Comparison of ENCODE assay signal across 21 cellular contexts in the genomic region with DNA sequence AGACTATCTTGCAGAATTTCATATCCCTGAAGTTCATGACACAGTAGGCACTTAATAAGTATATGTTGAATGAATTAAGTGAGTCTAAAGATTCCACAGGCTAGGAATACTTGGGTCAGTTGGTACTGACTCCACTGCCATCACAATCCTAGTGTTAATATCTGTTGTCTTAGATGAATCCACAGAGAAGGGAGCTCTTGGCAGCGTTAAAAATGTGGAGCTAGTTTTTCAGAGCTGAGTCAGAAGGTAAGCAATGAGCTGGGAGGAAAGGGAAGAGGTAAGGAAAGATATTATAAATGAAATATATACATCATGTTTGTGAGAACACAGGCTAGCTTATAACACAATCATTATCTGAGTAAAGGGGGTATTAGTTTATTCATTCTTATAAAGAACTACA. TPM values are rescaled to one million over a fixed set of nuclear protein-coding genes. Genes with fewer than 3 reads are reported as not detected.
A peak's percentile ranks its signal among the peaks of the same experiment; 100 is the strongest.
DNase-seq lines count a peak whose midpoint lies in the region; ATAC-seq and TF ChIP-seq lines count a peak whose summit lies in the region.
"Had no signal": no experiment of that assay in that cellular context is flagged by ENCODE, and none has a peak within 500 bp of the region (broad histone marks: within the 10 kb centered on the region; RNA-seq: fewer than 3 reads in every experiment).

No MANE protein-coding gene starts in this region.

- no peak overlapping the region for H3K18ac ChIP-seq in IMR-90 (ENCODE audit: low read depth, low read length)

- no peaks in the 10 kb centered on the region for H3K36me3 Mint-ChIP-seq in activated CD8-positive, alpha-beta T cell treated with anti-CD3 and anti-CD28 coated beads, Interleukin-2, amount 10 ng/mL, durations not matched to agents 7 days and 5 days (ENCODE audit: low read depth)
- H3K36me3 Mint-ChIP-seq: CD4-positive, CD25-positive, alpha-beta regulatory T cell; CD8-positive, alpha-beta T cell had no signal

- dilution Hi-C loops in IMR-90 (cut with HindIII; ENCODE audit: low sequenced_read_pairs, unreplicated experiment) = no loop called here

- H2BK15ac ChIP-seq in IMR-90 (ENCODE audit: low read depth, low read length) = no peak overlapping the region

- H3K4me2 ChIP-seq in IMR-90 (ENCODE audit: low read depth, low read length) = no peak overlapping the region
- H3K4me2 ChIP-seq: BLaER1, GM23338 had no signal

- peaks cover 8% of the 10 kb centered on the region for H3K4me1 Mint-ChIP-seq in activated CD8-positive, alpha-beta T cell treated with anti-CD3 and anti-CD28 coated beads, Interleukin-2, amount 10 ng/mL, durations not matched to agents 7 days and 5 days (ENCODE audit: low read depth)
- H3K4me1 Mint-ChIP-seq: B cell; CD4-positive, CD25-positive, alpha-beta regulatory T cell had no signal

- no peak overlapping the region for H3K27ac Mint-ChIP-seq in activated CD8-positive, alpha-beta T cell treated with anti-CD3 and anti-CD28 coated beads, Interleukin-2, amount 10 ng/mL, durations not matched to agents 7 days and 5 days
- H3K27ac Mint-ChIP-seq: B cell; CD4-positive, CD25-positive, alpha-beta regulatory T cell; CD8-positive, alpha-beta T cell; GM23338; H9; HFFc6 had no signal

- no peak overlapping the region for H3K9ac ChIP-seq in IMR-90 (ENCODE audit: low read depth, low read length)
- H3K9ac ChIP-seq: BLaER1 had no signal

- H3K9me1 ChIP-seq in IMR-90 (ENCODE audit: insufficient read depth, low read length) = no peaks in the 10 kb centered on the region

- in situ Hi-C loops in IMR-90 (cut with MboI; ENCODE audit: low sequenced_read_pairs) (no loop called here), brain microvascular endothelial cell (cut with HindIII; ENCODE audit: low pct_ligation_motif_present, low sequenced_read_pairs) (no loop called here)

- no peak overlapping the region for H3K56ac ChIP-seq in IMR-90 (ENCODE audit: extremely low read depth, insufficient read depth, low read length)

- BruUV-seq in IMR-90 (replicated peaks; lab: Mats Ljungman, UMichigan) = no TSS peak

- H2AK9ac ChIP-seq in IMR-90 (replicated peaks; ENCODE audit: low read depth, low read length, poor library complexity) = no peak overlapping the region

- peaks cover 2% of the 10 kb centered on the region for H3K27me3 Mint-ChIP-seq in activated CD8-positive, alpha-beta T cell treated with anti-CD3 and anti-CD28 coated beads, Interleukin-2, amount 10 ng/mL, durations not matched to agents 7 days and 5 days (ENCODE audit: low read depth)

- H2BK5ac ChIP-seq in IMR-90 (ENCODE audit: low read depth, low read length, poor library complexity, severe bottlenecking) = no peak overlapping the region

- DNase-seq in IMR-90 = peak; percentile 41
- DNase-seq in brain microvascular endothelial cell = peak; percentile 27
- DNase-seq in Ammon's horn (ENCODE audit: low spot score) = no peak
- no peak for DNase-seq in activated CD8-positive, alpha-beta T cell treated with anti-CD3 and anti-CD28 coated beads, Interleukin-2, amount 10 ng/mL, durations not matched to agents 7 days and 5 days
- DNase-seq in NCI-H1694 (lab: John Stamatoyannopoulos, UW) = no peak
- no peak for DNase-seq in HCEC 1CT
- DNase-seq: Caco-2; CD4-positive, CD25-positive, alpha-beta regulatory T cell; CD8-positive, alpha-beta T cell; DMS153; DMS79; EL; GDM1; H9; HFFc6 had no signal

- no peak overlapping the region for H3K14ac ChIP-seq in IMR-90 (replicated peaks; ENCODE audit: low read depth, low read length)

- intact Hi-C loops in IMR-90 (cut with micrococcal nuclease) = no loop called here

- H3K4me1 ChIP-seq in IMR-90 (ENCODE audit: control insufficient read depth, insufficient read depth, low read length) = no peaks in the 10 kb centered on the region
- H3K4me1 ChIP-seq: BLaER1, Caco-2 had no signal

- no CpG with 5 or more reads among the region's 1 CpG for WGBS in IMR-90 (ENCODE audit: extremely low coverage in 2 of 2, insufficient read length in 1 of 2), 2 experiments

- CTCF ChIA-PET in IMR-90 (lab: Yijun Ruan, JAX) = no interaction called here
- CTCF ChIA-PET in activated CD8-positive, alpha-beta T cell treated with anti-CD3 and anti-CD28 coated beads, Interleukin-2, amount 10 ng/mL, durations not matched to agents 7 days and 5 days (lab: Charles Lee) = no interaction called here

- TF ChIP-seq RAD21 in IMR-90 (IDR thresholded peaks at IDR 0.05; ENCODE audit: low read length) = no peak

- ATAC-seq in IMR-90 (ENCODE audit: low read depth) (peak; percentile 51), SK-N-SH treated with all-trans-retinoic acid at 6 μM for 48 hours (peak; percentile 63)
- no peak for ATAC-seq in activated CD8-positive, alpha-beta T cell treated with anti-CD3 and anti-CD28 coated beads, Interleukin-2, amount 10 ng/mL, durations not matched to agents 7 days and 5 days
- ATAC-seq: CD8-positive, alpha-beta T cell; GM12878; GM23338 had no signal

- no peak overlapping the region for H3K4me3 Mint-ChIP-seq in activated CD8-positive, alpha-beta T cell treated with anti-CD3 and anti-CD28 coated beads, Interleukin-2, amount 10 ng/mL, durations not matched to agents 7 days and 5 days
- H3K4me3 Mint-ChIP-seq: B cell; CD4-positive, CD25-positive, alpha-beta regulatory T cell; CD8-positive, alpha-beta T cell; GM23338; H9; HFFc6 had no signal

- no peaks in the 10 kb centered on the region for H3K27me3 ChIP-seq in IMR-90 (ENCODE audit: control insufficient read depth, insufficient read depth, low read length)
- no peaks in the 10 kb centered on the region for H3K27me3 ChIP-seq in brain microvascular endothelial cell (replicated peaks)
- H3K27me3 ChIP-seq: BLaER1 had no signal

- no peaks in the 10 kb centered on the region for H4K20me1 ChIP-seq in IMR-90 (ENCODE audit: insufficient read depth, low read length)
- H4K20me1 ChIP-seq: BLaER1 had no signal

- H3K23ac ChIP-seq in IMR-90 (ENCODE audit: low read depth, low read length) = no peak overlapping the region

- H3K9me3 Mint-ChIP-seq in activated CD8-positive, alpha-beta T cell treated with anti-CD3 and anti-CD28 coated beads, Interleukin-2, amount 10 ng/mL, durations not matched to agents 7 days and 5 days (ENCODE audit: insufficient read depth) = no peaks in the 10 kb centered on the region
- H3K9me3 Mint-ChIP-seq: CD8-positive, alpha-beta T cell; HFFc6 had no signal

- no peak overlapping the region for H4K5ac ChIP-seq in IMR-90 (ENCODE audit: low read depth, low read length)

- H2AK5ac ChIP-seq in IMR-90 (ENCODE audit: low read depth, low read length) = no peak overlapping the region

- H3K4me3 ChIP-seq in IMR-90 (ENCODE audit: insufficient read depth, low read depth, low read length) = no peak overlapping the region
- H3K4me3 ChIP-seq in brain microvascular endothelial cell (ENCODE audit: low read depth, low read length) = no peak overlapping the region
- H3K4me3 ChIP-seq: BLaER1, GM12878, GM23338 had no signal

- no peak overlapping the region for H2AFZ ChIP-seq in IMR-90 (replicated peaks; ENCODE audit: low read length, poor library complexity)

- H2BK20ac ChIP-seq in IMR-90 (ENCODE audit: low read depth, low read length) = no peak overlapping the region

- no peaks in the 10 kb centered on the region for H3K9me3 ChIP-seq in IMR-90 (ENCODE audit: control insufficient read depth, insufficient read depth, low read length)
- H3K9me3 ChIP-seq: BLaER1, Caco-2 had no signal

- H3K79me1 ChIP-seq in IMR-90 (ENCODE audit: low read depth in 1 of 2, low read length in 2 of 2) = no peaks in the 10 kb centered on the region

- TF ChIP-seq POLR2A in IMR-90 (IDR thresholded peaks at IDR 0.05; ENCODE audit: low read depth, low read length) = no peak

- POLR2A ChIA-PET in IMR-90 (lab: Charles Lee; ENCODE audit: unreplicated experiment) = no interaction called here
- POLR2A ChIA-PET in activated CD8-positive, alpha-beta T cell treated with anti-CD3 and anti-CD28 coated beads, Interleukin-2, amount 10 ng/mL, durations not matched to agents 7 days and 5 days (lab: Charles Lee) = no interaction called here

- H3K4ac ChIP-seq in IMR-90 (ENCODE audit: low read depth, low read length) = no peak overlapping the region

- no peak overlapping the region for H3K27ac ChIP-seq in IMR-90 (ENCODE audit: insufficient read depth, low read length)
- no peak overlapping the region for H3K27ac ChIP-seq in brain microvascular endothelial cell
- H3K27ac ChIP-seq: BLaER1, C4-2B had no signal

- no peaks in the 10 kb centered on the region for H3K36me3 ChIP-seq in IMR-90 (ENCODE audit: control insufficient read depth, insufficient read depth, low read length)
- no peaks in the 10 kb centered on the region for H3K36me3 ChIP-seq in brain microvascular endothelial cell (replicated peaks)
- H3K36me3 ChIP-seq: BLaER1 had no signal

- H4K8ac ChIP-seq in IMR-90 (ENCODE audit: low read depth in 2 of 2, low read length in 2 of 2) = no peak overlapping the region

- no peak for TF ChIP-seq CTCF in IMR-90 (conservative IDR thresholded peaks at IDR 0.05; ENCODE audit: low read depth, low read length)
- TF ChIP-seq CTCF in brain microvascular endothelial cell (IDR thresholded peaks at IDR 0.05; ENCODE audit: low read depth, low read length, missing control alignments) = no peak

- no peak overlapping the region for H4K91ac ChIP-seq in IMR-90 (ENCODE audit: insufficient read depth, low read depth, low read length)

- H2BK120ac ChIP-seq in IMR-90 (ENCODE audit: low read depth, low read length) = no peak overlapping the region

TF ChIP-seq in IMR-90, 13 proteins besides CTCF, POLR2A, EP300 and RAD21 (continues in another document):
- TF ChIP-seq MXI1 (IDR thresholded peaks at IDR 0.05; ENCODE audit: borderline replicate concordance, low read depth, low read length) (no peak), MAFK (IDR thresholded peaks at IDR 0.05; ENCODE audit: low read depth, low read length) (no peak), FOS (IDR thresholded peaks at IDR 0.05; ENCODE audit: low read depth, low read length) (no peak), RCOR1 (IDR thresholded peaks at IDR 0.05; ENCODE audit: insufficient replicate concordance, low read length) (no peak), MAZ (IDR thresholded peaks at IDR 0.05; ENCODE audit: borderline replicate concordance, low read depth, low read length) (no peak), CHD1 (IDR thresholded peaks at IDR 0.05; ENCODE audit: low read depth, low read length) (no peak)

RNA-seq across cellular contexts. Expression of a gene that starts 21.8 kb away (rescaled TPM):
- 11.3 and 17.2 TPM in 2 replicates for total RNA-seq in IMR-90 (2012; rRNA removed)
- polyA plus RNA-seq in IMR-90 (2012; rRNA removed) = 11.0 and 14.0 TPM in 2 replicates
- 1.2 and 1.7 TPM in 2 replicates for polyA plus RNA-seq in IMR-90 (2012; cell fraction: cytosol; rRNA removed)
- 4.9 and 81.0 TPM in 2 replicates for polyA plus RNA-seq in IMR-90 (2012; cell fraction: nucleus; rRNA removed; ENCODE audit: low replicate concordance)
- 10 to 100 TPM; 11.0 TPM for total RNA-seq in activated CD8-positive, alpha-beta T cell treated with anti-CD3 and anti-CD28 coated beads, Interleukin-2, amount 10 ng/mL, durations not matched to agents 7 days and 5 days

Comparison
In these comparisons a context has a peak if more than half of its experiments do, and no peak if none do; other contexts are left out.
1. DNase-seq: peak in IMR-90 (single experiment) and brain microvascular endothelial cell (single experiment); none in Ammon's horn (single experiment), activated CD8-positive, alpha-beta T cell treated with anti-CD3 and anti-CD28 coated beads, Interleukin-2, amount 10 ng/mL, durations not matched to agents 7 days and 5 days (single experiment), NCI-H1694 (single experiment) and HCEC 1CT (single experiment).